10 cellular contexts compared by ENCODE assay signal in the genomic region with DNA sequence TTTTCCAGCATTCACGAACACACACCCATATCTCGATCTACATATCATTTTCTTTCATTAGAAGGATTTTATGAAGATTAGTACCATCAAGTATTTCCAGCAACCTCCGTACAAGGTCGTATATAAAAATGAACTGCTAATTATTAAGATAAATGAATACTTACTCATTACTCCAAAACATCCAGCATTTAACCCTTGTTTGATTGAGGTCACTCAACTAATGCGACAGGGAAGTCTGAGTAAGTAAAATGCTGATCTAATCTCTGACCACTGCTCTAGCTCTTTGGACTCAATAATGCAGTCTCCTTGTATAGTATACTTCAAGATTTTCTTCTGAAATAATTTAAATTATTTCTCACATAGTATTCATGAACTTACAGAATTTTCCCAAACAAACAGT. TPM values are rescaled to one million over a fixed set of nuclear protein-coding genes. Genes with fewer than 3 reads are reported as not detected.
DNase-seq lines count a peak whose midpoint lies in the region; ATAC-seq, FAIRE-seq and TF ChIP-seq lines count a peak whose summit lies in the region.
"Had no signal": no experiment of that assay in that cellular context is flagged by ENCODE, and none has a peak within 500 bp of the region (broad histone marks: within the 10 kb centered on the region; RNA-seq: fewer than 3 reads in every experiment).

No MANE protein-coding gene starts in this region.

- H3K4me3 Mint-ChIP-seq in Caco-2 (ENCODE audit: unreplicated experiment) (peak overlapping the region; percentile 86), natural killer cell (peak overlapping the region; percentile 91)

- POLR2A ChIA-PET in Caco-2 (lab: Charles Lee) (interaction anchor here (1.0 to 1.2 kb wide), 2 partner anchors 16 to 38 kb away, joined by 3 to 9 read pairs; no protein-coding TSS in a partner anchor), K562 (lab: Yijun Ruan, JAX) (interaction anchor here (0.5 to 1.0 kb wide), 4 partner anchors 14 to 104 kb away, joined by 3 read pairs; a partner anchor contains a TSS)

- no peak for FAIRE-seq in K562 (lab: Jason Lieb, UNC)

- peaks cover 28% of the 10 kb centered on the region for H3K4me1 ChIP-seq in Caco-2
- peaks cover 50% of the 10 kb centered on the region for H3K4me1 ChIP-seq in Karpas-422 (ENCODE audit: low read length)
- peaks cover 16 to 29% of the 10 kb centered on the region in 2 experiments for H3K4me1 ChIP-seq in K562 (replicated peaks in 1 of 2; ENCODE audit: control insufficient read depth in 2 of 2, insufficient read depth in 2 of 2, low read length in 2 of 2)

- H3K9me3 Mint-ChIP-seq in Caco-2 (ENCODE audit: unreplicated experiment) (no peaks in the 10 kb centered on the region), natural killer cell (no peaks in the 10 kb centered on the region)

- H3K27me3 Mint-ChIP-seq in Caco-2 (ENCODE audit: insufficient read depth, unreplicated experiment) = no peaks in the 10 kb centered on the region
- H3K27me3 Mint-ChIP-seq in natural killer cell (ENCODE audit: low read depth in 2 of 2) = no peaks in the 10 kb centered on the region

- ATAC-seq in K562 (no peak), natural killer cell (no peak), GM19467 (IDR thresholded peaks at IDR 0.05; ENCODE audit: unreplicated experiment) (no peak), GM19035 (IDR thresholded peaks at IDR 0.05; ENCODE audit: unreplicated experiment) (no peak)
- ATAC-seq: left ventricle myocardium superior had no signal

- in situ Hi-C loops in K562 (cut with MboI) = no loop called here

- no peak for TF ChIP-seq POLR2A in K562 (conservative IDR thresholded peaks at IDR 0.05)

- H3K36me3 Mint-ChIP-seq in Caco-2 (ENCODE audit: insufficient read depth, unreplicated experiment) (peaks cover 44% of the 10 kb centered on the region), natural killer cell (no peaks in the 10 kb centered on the region)

- WGBS in K562 (ENCODE audit: insufficient coverage, low coverage, missing lambda C conversion rate) = 64% methylated on average over 5 of the region's 5 CpGs

- no peak for TF ChIP-seq EP300 in K562 (IDR thresholded peaks at IDR 0.05; ENCODE audit: low read length)

- no peaks in the 10 kb centered on the region for H3K9me1 ChIP-seq in K562 (ENCODE audit: control insufficient read depth, insufficient read depth, low read length)

- no peaks in the 10 kb centered on the region for H3K27me3 ChIP-seq in Caco-2 (replicated peaks; ENCODE audit: control insufficient read depth, insufficient read depth, low read length)
- H3K27me3 ChIP-seq in Karpas-422 (ENCODE audit: low read length) = no peaks in the 10 kb centered on the region
- H3K27me3 ChIP-seq in K562 (ENCODE audit: control insufficient read depth in 2 of 2, insufficient read depth in 2 of 2, low read length in 2 of 2) = no peaks in the 10 kb centered on the region

- H3K4me1 Mint-ChIP-seq in Caco-2 (ENCODE audit: low read depth, unreplicated experiment) (peaks cover 14% of the 10 kb centered on the region), natural killer cell (peaks cover 30 to 32% of the 10 kb centered on the region in 2 donors)

- TF ChIP-seq CTCF in Caco-2 (IDR thresholded peaks at IDR 0.05; ENCODE audit: insufficient read depth in 1 of 2, low read depth in 1 of 2, low read length in 1 of 2, severe bottlenecking in 1 of 2, unreplicated experiment in 1 of 2) = no peak
- no peak for TF ChIP-seq CTCF in K562 (IDR thresholded peaks at IDR 0.05 in 2 of 3, conservative IDR thresholded peaks at IDR 0.05 in 1 of 3; ENCODE audit: insufficient read depth in 2 of 3, low read depth in 1 of 3, low read length in 3 of 3)
- no peak for TF ChIP-seq CTCF in natural killer cell (IDR thresholded peaks at IDR 0.05)

- H3K79me2 ChIP-seq in Karpas-422 (ENCODE audit: low read length) (peaks cover 53% of the 10 kb centered on the region), K562 (ENCODE audit: control insufficient read depth, insufficient read depth, low read length) (peaks cover 28% of the 10 kb centered on the region)

- peak overlapping the region; percentile 97 for H3K27ac ChIP-seq in Karpas-422 (ENCODE audit: low read length)
- H3K27ac ChIP-seq in K562 (ENCODE audit: extremely low read depth, low read depth, low read length) = no peak overlapping the region

- H3K36me3 ChIP-seq in Caco-2 (ENCODE audit: control insufficient read depth, insufficient read depth, low read length) (no peaks in the 10 kb centered on the region), Karpas-422 (ENCODE audit: insufficient read depth, low read length) (peaks cover 34% of the 10 kb centered on the region), K562 (ENCODE audit: control insufficient read depth, insufficient read depth, low read length) (peaks cover 38% of the 10 kb centered on the region; the same call in 2 of the 3 replicates)

- DNase-seq in Caco-2 (no peak), Karpas-422 (no peak), K562 (ENCODE audit: extremely low read depth in 1 of 4, low spot score in 3 of 4) (no peak), natural killer cell (no peak), SHP77 treated with DMSO at 0.1 percent for 48 hours (lab: John Stamatoyannopoulos, UW) (no peak), NOMO-1 (lab: John Stamatoyannopoulos, UW; ENCODE audit: unreplicated experiment in 2 of 2) (no peak)
- DNase-seq: left ventricle myocardium superior, NCI-H2081 treated with DMSO at 0.1 percent for 48 hours had no signal

- H3K9me2 ChIP-seq in Karpas-422 (replicated peaks; ENCODE audit: insufficient read depth, low read length) = no peaks in the 10 kb centered on the region

- H3K27ac Mint-ChIP-seq in Caco-2 (ENCODE audit: unreplicated experiment) (no peak overlapping the region), natural killer cell (peak overlapping the region; percentile 85 to 90)

- H3K4me2 ChIP-seq in Karpas-422 (ENCODE audit: low read depth, low read length, poor library complexity, severe bottlenecking) (peak overlapping the region; percentile 95), K562 (ENCODE audit: insufficient read depth, low read length) (no peak overlapping the region; the same call in 1 of the 2 replicates)

- no peaks in the 10 kb centered on the region for H4K20me1 ChIP-seq in Karpas-422 (ENCODE audit: insufficient read depth, low read depth, low read length)
- H4K20me1 ChIP-seq in K562 (replicated peaks; ENCODE audit: control insufficient read depth, insufficient read depth, low read length) = no peaks in the 10 kb centered on the region

- no peak overlapping the region for H2AFZ ChIP-seq in Karpas-422 (ENCODE audit: low read length)
- H2AFZ ChIP-seq in K562 (ENCODE audit: low read depth, low read length) = no peak overlapping the region

- H3K9ac ChIP-seq in Karpas-422 (ENCODE audit: low read length) (peak overlapping the region; percentile 63), K562 (ENCODE audit: insufficient read depth in 1 of 2, low read depth in 2 of 2, low read length in 2 of 2) (peak overlapping the region in 1 of 2 experiments; percentile 79; a peak in 1 of 4 replicates)

- intact Hi-C loops in Caco-2 (cut with micrococcal nuclease; ENCODE audit: unreplicated experiment) (no loop called here), K562 (cut with micrococcal nuclease) (loop anchor here (5.0 to 10.0 kb wide), 2 partner anchors 48 to 90 kb away; a partner anchor contains a TSS), natural killer cell (cut with micrococcal nuclease) (no loop called here)

- BruUV-seq in Caco-2 (replicated peaks; lab: Mats Ljungman, UMichigan) (TSS peak; percentile 46), K562 (replicated peaks; lab: Mats Ljungman, UMichigan) (TSS peak; percentile 46)

- CTCF ChIA-PET in Caco-2 (lab: Charles Lee) = no interaction called here
- CTCF ChIA-PET in K562 (lab: Yijun Ruan, JAX; ENCODE audit: low intra/inter-chr PET ratio) = interaction anchor here (0.6 kb wide), 1 partner anchor 148 kb away, joined by 3 read pairs; no protein-coding TSS in a partner anchor

- TF ChIP-seq RAD21 in K562 (CRISPR knock-in tag; conservative IDR thresholded peaks at IDR 0.05 in 1 of 2, IDR thresholded peaks at IDR 0.05 in 1 of 2) = no peak

- H3K9me3 ChIP-seq in Caco-2 = no peaks in the 10 kb centered on the region
- no peaks in the 10 kb centered on the region for H3K9me3 ChIP-seq in Karpas-422 (ENCODE audit: low read length)
- H3K9me3 ChIP-seq in K562 (replicated peaks; ENCODE audit: control insufficient read depth, insufficient read depth, low read depth, low read length) = peaks cover 8% of the 10 kb centered on the region

- H3K4me3 ChIP-seq in Caco-2 (ENCODE audit: low read depth, low read length) (no peak overlapping the region), Karpas-422 (ENCODE audit: low read length) (peak overlapping the region; percentile 98), K562 (peak overlapping the region; percentile 98; the same call in 1 of the 2 replicates)

RNA-seq across cellular contexts. Expression of a gene that starts 2.0 kb away (rescaled TPM):
- total RNA-seq in Caco-2 (2022) (29.3 and 31.8 TPM in 2 replicates), K562 (2014; rRNA removed) (14.8 and 17.7 TPM in 2 replicates), K562 (2014; rRNA removed; fragmentation: Illumina TruSeq; extraction: Trizol) (25.2 and 27.9 TPM in 2 replicates), K562 (2015; rRNA removed; fragmentation: Illumina TruSeq; extraction: Trizol) (23.1 and 24.6 TPM in 2 replicates), K562 (2021) (19.4 and 20.7 TPM in 2 replicates), natural killer cell (10 to 100 TPM; 39.9 to 47.3 (median 45.0) TPM)
- 64.2 and 142 TPM in 2 replicates for total RNA-seq in Karpas-422 (2014; rRNA removed; shearing (Covaris generic); ENCODE audit: low replicate concordance)
- 70.5 and 110 TPM in 2 replicates for total RNA-seq in K562 (2011; cell fraction: chromatin; rRNA removed; ENCODE audit: low replicate concordance)
- total RNA-seq in K562 (2011; cell fraction: nucleolus; rRNA removed) = 48.2 and 53.4 TPM in 2 replicates
- 85.0 and 108 TPM in 2 replicates for total RNA-seq in K562 (2011; cell fraction: nucleoplasm; rRNA removed)
- polyA plus RNA-seq in K562 (2011; rRNA removed) (35.2 and 38.8 TPM in 2 replicates), K562 (2014; fragmentation: Illumina TruSeq; extraction: Trizol) (14.4 and 18.1 TPM in 2 replicates), K562 (2014; fragmentation: Nextera tagmentation; extraction: Ambion mirVana) (1 to 10 TPM; 6.3 to 8.1 TPM), K562 (2014; rRNA removed) (28.0 and 31.4 TPM in 2 replicates)
- 9.2 and 15.7 TPM in 2 replicates for polyA plus RNA-seq in K562 (2011; cell fraction: cytosol; rRNA removed)
- 71.2 and 105 TPM in 2 replicates for polyA plus RNA-seq in K562 (2011; cell fraction: nucleus; rRNA removed)
- polyA plus RNA-seq in K562 (2012) = 19.2 and 35.7 TPM in 2 replicates
- polyA minus RNA-seq in K562 (2011; rRNA and poly(A)+ RNA removed) = 20.7 and 23.9 TPM in 2 replicates
- 6.7 and 13.5 TPM in 2 replicates for polyA minus RNA-seq in K562 (2011; cell fraction: cytosol; rRNA and poly(A)+ RNA removed)
- polyA minus RNA-seq in K562 (2011; cell fraction: nucleus; rRNA and poly(A)+ RNA removed) = 36.8 and 48.9 TPM in 2 replicates

RNA-seq across cellular contexts. Expression of a gene that starts 38.0 kb away (rescaled TPM):
- total RNA-seq in Caco-2 (2022) (43.2 and 48.1 TPM in 2 replicates), K562 (2014; rRNA removed) (21.3 and 23.2 TPM in 2 replicates), K562 (2014; rRNA removed; fragmentation: Illumina TruSeq; extraction: Trizol) (43.8 and 51.7 TPM in 2 replicates), K562 (2015; rRNA removed; fragmentation: Illumina TruSeq; extraction: Trizol) (32.8 and 34.8 TPM in 2 replicates), K562 (2021) (37.1 and 42.8 TPM in 2 replicates), natural killer cell (10 to 100 TPM; 27.5 to 38.4 (median 35.6) TPM)
- 40.4 and 56.2 TPM in 2 replicates for total RNA-seq in Karpas-422 (2014; rRNA removed; shearing (Covaris generic); ENCODE audit: low replicate concordance)
- 30.5 and 81.2 TPM in 2 replicates for total RNA-seq in K562 (2011; cell fraction: chromatin; rRNA removed; ENCODE audit: low replicate concordance)
- total RNA-seq in K562 (2011; cell fraction: nucleolus; rRNA removed) = 12.3 and 17.6 TPM in 2 replicates
- total RNA-seq in K562 (2011; cell fraction: nucleoplasm; rRNA removed) = 29.3 and 33.4 TPM in 2 replicates
- polyA plus RNA-seq in K562 (2011; rRNA removed) (25.7 and 35.1 TPM in 2 replicates), K562 (2014; fragmentation: Illumina TruSeq; extraction: Trizol) (19.5 and 21.3 TPM in 2 replicates), K562 (2014; fragmentation: Nextera tagmentation; extraction: Ambion mirVana) (1 to 10 TPM; 7.2 to 7.6 TPM), K562 (2014; rRNA removed) (9.7 and 10.3 TPM in 2 replicates)
- 5.4 and 13.4 TPM in 2 replicates for polyA plus RNA-seq in K562 (2011; cell fraction: cytosol; rRNA removed)
- polyA plus RNA-seq in K562 (2011; cell fraction: nucleus; rRNA removed) = 19.0 and 25.8 TPM in 2 replicates
- polyA plus RNA-seq in K562 (2012) = 19.3 and 21.7 TPM in 2 replicates
- 264 and 284 TPM in 2 replicates for polyA minus RNA-seq in K562 (2011; rRNA and poly(A)+ RNA removed)
- polyA minus RNA-seq in K562 (2011; cell fraction: cytosol; rRNA and poly(A)+ RNA removed) = 62.5 and 81.2 TPM in 2 replicates
- polyA minus RNA-seq in K562 (2011; cell fraction: nucleus; rRNA and poly(A)+ RNA removed) = 16.8 and 43.3 TPM in 2 replicates
